ENCODE assay signal across 30 cellular contexts in genomic region chr1:192880191-192880590, GRCh38.
"Had no signal": no experiment of that assay in that cellular context is flagged by ENCODE, and none has a peak within 500 bp of the region (broad histone marks: within the 10 kb centered on the region; RNA-seq: fewer than 3 reads in every experiment).

No MANE protein-coding gene starts in this region.

- H3K4me1 ChIP-seq: breast epithelium, SJCRH30 had no signal

- H3K27ac Mint-ChIP-seq: activated CD8-positive, alpha-beta T cell treated with anti-CD3 and anti-CD28 coated beads for 36 hours; activated naive CD8-positive, alpha-beta T cell treated with anti-CD3 and anti-CD28 coated beads for 36 hours; activated T-cell treated with anti-CD3 and anti-CD28 coated beads, Interleukin-2, amount 50 U/mL, for 72 hours; activated T-helper 17 cell treated with anti-CD3 and anti-CD28 coated beads, Interleukin-2, amount 50 U/mL, for 72 hours had no signal

- H3K4me3 Mint-ChIP-seq: activated CD8-positive, alpha-beta T cell treated with anti-CD3 and anti-CD28 coated beads for 36 hours; activated naive CD8-positive, alpha-beta T cell treated with anti-CD3 and anti-CD28 coated beads for 36 hours; activated T-cell treated with anti-CD3 and anti-CD28 coated beads, Interleukin-2, amount 50 U/mL, for 72 hours; activated T-helper 17 cell treated with anti-CD3 and anti-CD28 coated beads, Interleukin-2, amount 50 U/mL, for 72 hours had no signal

- H3K27me3 Mint-ChIP-seq: activated CD8-positive, alpha-beta T cell treated with anti-CD3 and anti-CD28 coated beads for 36 hours; activated naive CD8-positive, alpha-beta T cell treated with anti-CD3 and anti-CD28 coated beads for 36 hours had no signal

- H3K27ac ChIP-seq: body of pancreas, breast epithelium, SJCRH30, SK-N-MC, WERI-Rb-1 had no signal

- H3K4me1 Mint-ChIP-seq: activated T-helper 17 cell treated with anti-CD3 and anti-CD28 coated beads, Interleukin-2, amount 50 U/mL, for 72 hours had no signal

- H3K9me3 Mint-ChIP-seq: activated CD8-positive, alpha-beta T cell treated with anti-CD3 and anti-CD28 coated beads for 36 hours; activated T-cell treated with anti-CD3 and anti-CD28 coated beads, Interleukin-2, amount 50 U/mL, for 72 hours; activated T-helper 17 cell treated with anti-CD3 and anti-CD28 coated beads, Interleukin-2, amount 50 U/mL, for 72 hours had no signal

- DNase-seq: activated CD4-positive, alpha-beta T cell treated with anti-CD3 and anti-CD28 coated beads for 1 hour; activated CD4-positive, alpha-beta T cell treated with anti-CD3 and anti-CD28 coated beads for 48 hours; activated CD4-positive, CD25-positive, alpha-beta regulatory T cell; activated CD8-positive, alpha-beta T cell treated with anti-CD3 and anti-CD28 coated beads for 36 hours; activated effector memory CD4-positive, alpha-beta T cell treated with anti-CD3 and anti-CD28 coated beads, Interleukin-2, amount 50 U/mL, for 16 hours; activated naive CD4-positive, alpha-beta T cell; activated naive CD4-positive, alpha-beta T cell treated with anti-CD3 and anti-CD28 coated beads, Interleukin-2, amount 50 U/mL, for 16 hours; activated naive CD8-positive, alpha-beta T cell treated with anti-CD3 and anti-CD28 coated beads for 36 hours; activated T-cell treated with anti-CD3 and anti-CD28 coated beads, Interleukin-2, amount 50 U/mL, for 1 hour; activated T-cell treated with anti-CD3 and anti-CD28 coated beads, Interleukin-2, amount 50 U/mL, for 72 hours; amygdala; body of pancreas; NCI-H1105; NCI-H1417 treated with DMSO at 0.1 percent for 48 hours; NCI-H187 treated with DMSO at 0.1 percent for 48 hours; NCI-H2081; NCI-H2171 treated with DMSO at 0.1 percent for 48 hours; NCI-H2227 treated with DMSO at 0.1 percent for 48 hours; NCI-H446; NCI-H524; NCI-H69; PC-3; SHP77; SJCRH30; T1000; WERI-Rb-1 had no signal

- H3K4me3 ChIP-seq: body of pancreas, breast epithelium, K562, SJCRH30, SK-N-MC had no signal

- ATAC-seq: activated CD8-positive, alpha-beta T cell treated with anti-CD3 and anti-CD28 coated beads for 36 hours; body of pancreas; PC-3 had no signal

- H3K27me3 ChIP-seq: body of pancreas, breast epithelium, SJCRH30 had no signal

- H3K36me3 ChIP-seq: breast epithelium, SJCRH30, WERI-Rb-1 had no signal

- H3K9me3 ChIP-seq: body of pancreas, breast epithelium, SJCRH30 had no signal
